8 cellular contexts compared by ENCODE assay signal in genomic region chr19:36141039-36141914, GRCh38. TPM values are rescaled to one million over a fixed set of nuclear protein-coding genes. Genes with fewer than 3 reads are reported as not detected.
DNase-seq lines count a peak whose midpoint lies in the region; ATAC-seq and TF ChIP-seq lines count a peak whose summit lies in the region.

No MANE protein-coding gene starts in this region.

- peaks cover 11% of the 10 kb centered on the region for H3K27me3 Mint-ChIP-seq in GM23338 (ENCODE audit: insufficient read depth, low read depth, poor library complexity)

- H4K20me1 ChIP-seq in GM23338 (replicated peaks; ENCODE audit: insufficient read depth), result peaks cover 8% of the 10 kb centered on the region; the same call in 1 of the 2 replicates

- peaks cover 16% of the 10 kb centered on the region for H3K4me1 Mint-ChIP-seq in GM23338

- peak overlapping the region; percentile 100 for H3K4me3 ChIP-seq in GM23338
- peak overlapping the region; percentile 92 for H3K4me3 ChIP-seq in NB4 (ENCODE audit: low read depth, low read length)
- peak overlapping the region; percentile 88 for H3K4me3 ChIP-seq in SK-N-MC

- peaks cover 12% of the 10 kb centered on the region; the same call in 1 of the 2 replicates for H3F3A ChIP-seq in GM23338 (replicated peaks; ENCODE audit: low read depth)

- H2AFZ ChIP-seq in GM23338, result no peak overlapping the region

- no peaks in the 10 kb centered on the region for H3K27me3 ChIP-seq in GM23338 (ENCODE audit: insufficient read depth)

- no peak for TF ChIP-seq CTCF in GM23338 (conservative IDR thresholded peaks at IDR 0.05; ENCODE audit: low read depth in 2 of 2)
- no peak for TF ChIP-seq CTCF in NB4 (IDR thresholded peaks at IDR 0.05; ENCODE audit: low read depth, low read length)

- no peak overlapping the region for H3K9ac ChIP-seq in SK-N-MC (ENCODE audit: insufficient read length)

- no peaks in the 10 kb centered on the region for H3K9me2 ChIP-seq in GM23338 (ENCODE audit: insufficient read depth)

- peaks cover 17% of the 10 kb centered on the region for H3K36me3 ChIP-seq in GM23338 (ENCODE audit: insufficient read depth)
- H3K36me3 ChIP-seq in SK-N-MC (ENCODE audit: insufficient read depth, low read length), result peaks cover 30% of the 10 kb centered on the region

- peaks cover 44% of the 10 kb centered on the region for H3K36me3 Mint-ChIP-seq in GM23338 (ENCODE audit: low read depth)

- H3K4me1 ChIP-seq in GM23338 (ENCODE audit: insufficient read depth), result no peaks in the 10 kb centered on the region; the same call in 1 of the 2 replicates

- no peaks in the 10 kb centered on the region for H3K9me3 ChIP-seq in SK-N-MC (ENCODE audit: low read depth, low read length)

- TF ChIP-seq POLR2A in NB4 (IDR thresholded peaks at IDR 0.05; ENCODE audit: extremely low read depth, insufficient read length), result peak; percentile 10

- peaks cover 6% of the 10 kb centered on the region for H3K79me2 ChIP-seq in GM23338 (replicated peaks; ENCODE audit: insufficient read depth)

- peak overlapping the region; percentile 98 for H3K4me2 ChIP-seq in GM23338

- peak overlapping the region; percentile 99 for H3K27ac Mint-ChIP-seq in GM23338

- H3K9me3 Mint-ChIP-seq in GM23338, result no peaks in the 10 kb centered on the region

- H3K27ac ChIP-seq in GM23338 (ENCODE audit: low read depth) (no peak overlapping the region; the same call in 1 of the 2 replicates), SK-N-MC (no peak overlapping the region), substantia nigra (ENCODE audit: low read depth, low read length, poor library complexity, severe bottlenecking) (peak overlapping the region; percentile 88)

- H3K4me3 Mint-ChIP-seq in GM23338, result peak overlapping the region; percentile 100

- DNase-seq in D341Med (ENCODE audit: low spot score) (peak; percentile 88), GM23338 (ENCODE audit: low spot score) (peak; percentile 98), NB4 (ENCODE audit: low read depth) (peak; percentile 74), SK-N-MC (ENCODE audit: low read depth, low spot score) (no peak), glomerular visceral epithelial cell (ENCODE audit: extremely low spot score) (peak; percentile 89), occipital lobe (lab: John Stamatoyannopoulos, UW) (peak; percentile 63), substantia nigra (lab: John Stamatoyannopoulos, UW) (peak in 43 of 49 donors; percentile 9 to 93 (median 47))
- DNase-seq in activated naive CD4-positive, alpha-beta T cell treated with anti-CD3 and anti-CD28 coated beads, Interleukin-2, amount 50 U/mL, for 16 hours, result peak; percentile 85

- peak; percentile 80 for ATAC-seq in GM23338

TF ChIP-seq in GM23338, 12 proteins besides CTCF, POLR2A, EP300 and RAD21:
- no peak for TF ChIP-seq ZNF331 (CRISPR knock-in tag; IDR thresholded peaks at IDR 0.05; ENCODE audit: low read depth)
- TF ChIP-seq POLR2AphosphoS5 (IDR thresholded peaks at IDR 0.05; ENCODE audit: low read depth), result peak; percentile 42; the same call in 1 of the 2 replicates
TF ChIP-seq in GM23338: peak in this region for 1.

RNA-seq across cellular contexts. Expression of gene CAPNS1, which starts 1.4 kb away (rescaled TPM):
- 112 and 123 TPM in 2 replicates for total RNA-seq in GM23338 (2014; rRNA removed; shearing (Covaris generic))
- polyA plus RNA-seq in GM23338 (2016; fragmentation: Nextera tagmentation; extraction: Ambion mirVana), result 227 and 230 TPM in 2 replicates
- 103 TPM for total RNA-seq in occipital lobe

RNA-seq across cellular contexts. Expression of gene COX7A1, which starts 11.0 kb away (rescaled TPM):
- total RNA-seq in GM23338 (2014; rRNA removed; shearing (Covaris generic)), result 0.52 TPM in 1 of 2 replicates, not detected in the other
- polyA plus RNA-seq in GM23338 (2016; fragmentation: Nextera tagmentation; extraction: Ambion mirVana), result 5.5 and 6.3 TPM in 2 replicates
- 3.9 TPM for total RNA-seq in occipital lobe

RNA-seq across cellular contexts. Expression of gene TBCB, which starts 26.0 kb away (rescaled TPM):
- total RNA-seq in GM23338 (2014; rRNA removed; shearing (Covaris generic)), result 254 and 275 TPM in 2 replicates
- polyA plus RNA-seq in GM23338 (2016; fragmentation: Nextera tagmentation; extraction: Ambion mirVana), result 277 and 290 TPM in 2 replicates
- 373 TPM for total RNA-seq in occipital lobe

RNA-seq across cellular contexts. Expression of gene POLR2I, which starts 26.6 kb away (rescaled TPM):
- total RNA-seq in GM23338 (2014; rRNA removed; shearing (Covaris generic)), result 94.0 and 110 TPM in 2 replicates
- polyA plus RNA-seq in GM23338 (2016; fragmentation: Nextera tagmentation; extraction: Ambion mirVana), result 413 and 427 TPM in 2 replicates
- total RNA-seq in occipital lobe, result 64.7 TPM

RNA-seq across cellular contexts. Expression of gene OVOL3, which starts 30.3 kb away (rescaled TPM):
- not detected in 2 replicates for total RNA-seq in GM23338 (2014; rRNA removed; shearing (Covaris generic))
- not detected in 2 replicates for polyA plus RNA-seq in GM23338 (2016; fragmentation: Nextera tagmentation; extraction: Ambion mirVana)
- not detected for total RNA-seq in occipital lobe
